ENCODE assay signal across 1 cellular context in the genomic region with DNA sequence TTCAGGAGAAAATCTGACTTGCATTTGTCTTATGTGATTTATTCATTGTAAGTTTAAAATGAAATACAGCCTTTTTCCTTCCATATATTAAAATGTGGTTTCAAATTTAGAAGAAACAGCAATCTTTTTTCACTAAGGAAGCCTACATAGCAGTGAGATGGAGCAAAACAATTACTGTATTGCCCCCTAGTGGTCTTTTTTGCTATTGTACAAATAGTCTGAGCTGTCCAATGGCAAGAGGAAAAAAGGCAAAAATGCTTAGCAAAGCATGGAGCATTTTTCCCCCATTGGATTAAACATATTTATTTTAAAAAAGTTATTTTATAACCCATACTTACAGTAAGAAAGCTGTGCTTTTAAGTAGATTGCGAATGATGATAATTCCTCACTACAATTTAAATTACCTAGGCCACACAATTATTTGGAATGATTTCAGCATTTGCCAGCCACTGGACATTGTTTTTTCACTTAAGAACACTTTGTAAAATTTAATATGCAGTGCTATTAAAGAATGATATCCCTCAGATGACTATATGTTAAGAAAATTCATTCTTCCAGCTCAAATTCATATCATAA.
TF ChIP-seq lines count a peak whose summit lies in the region.

No MANE protein-coding gene starts in this region.

TF ChIP-seq in K562, 482 proteins besides CTCF, POLR2A, EP300 and RAD21 (continued from another document):
- TF ChIP-seq, protein P1, sequence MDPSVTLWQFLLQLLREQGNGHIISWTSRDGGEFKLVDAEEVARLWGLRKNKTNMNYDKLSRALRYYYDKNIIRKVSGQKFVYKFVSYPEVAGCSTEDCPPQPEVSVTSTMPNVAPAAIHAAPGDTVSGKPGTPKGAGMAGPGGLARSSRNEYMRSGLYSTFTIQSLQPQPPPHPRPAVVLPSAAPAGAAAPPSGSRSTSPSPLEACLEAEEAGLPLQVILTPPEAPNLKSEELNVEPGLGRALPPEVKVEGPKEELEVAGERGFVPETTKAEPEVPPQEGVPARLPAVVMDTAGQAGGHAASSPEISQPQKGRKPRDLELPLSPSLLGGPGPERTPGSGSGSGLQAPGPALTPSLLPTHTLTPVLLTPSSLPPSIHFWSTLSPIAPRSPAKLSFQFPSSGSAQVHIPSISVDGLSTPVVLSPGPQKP (CRISPR knock-in tag; IDR thresholded peaks at IDR 0.05), result no peak
- peak; percentile 86 for TF ChIP-seq ZNF24 (IDR thresholded peaks at IDR 0.05)
- TF ChIP-seq ARNT (IDR thresholded peaks at IDR 0.05), result 0 out of 4 replicates have a peak, but pooled peaks of 1 of the 2 experiments have one; percentile 44
- TF ChIP-seq, protein P2, sequence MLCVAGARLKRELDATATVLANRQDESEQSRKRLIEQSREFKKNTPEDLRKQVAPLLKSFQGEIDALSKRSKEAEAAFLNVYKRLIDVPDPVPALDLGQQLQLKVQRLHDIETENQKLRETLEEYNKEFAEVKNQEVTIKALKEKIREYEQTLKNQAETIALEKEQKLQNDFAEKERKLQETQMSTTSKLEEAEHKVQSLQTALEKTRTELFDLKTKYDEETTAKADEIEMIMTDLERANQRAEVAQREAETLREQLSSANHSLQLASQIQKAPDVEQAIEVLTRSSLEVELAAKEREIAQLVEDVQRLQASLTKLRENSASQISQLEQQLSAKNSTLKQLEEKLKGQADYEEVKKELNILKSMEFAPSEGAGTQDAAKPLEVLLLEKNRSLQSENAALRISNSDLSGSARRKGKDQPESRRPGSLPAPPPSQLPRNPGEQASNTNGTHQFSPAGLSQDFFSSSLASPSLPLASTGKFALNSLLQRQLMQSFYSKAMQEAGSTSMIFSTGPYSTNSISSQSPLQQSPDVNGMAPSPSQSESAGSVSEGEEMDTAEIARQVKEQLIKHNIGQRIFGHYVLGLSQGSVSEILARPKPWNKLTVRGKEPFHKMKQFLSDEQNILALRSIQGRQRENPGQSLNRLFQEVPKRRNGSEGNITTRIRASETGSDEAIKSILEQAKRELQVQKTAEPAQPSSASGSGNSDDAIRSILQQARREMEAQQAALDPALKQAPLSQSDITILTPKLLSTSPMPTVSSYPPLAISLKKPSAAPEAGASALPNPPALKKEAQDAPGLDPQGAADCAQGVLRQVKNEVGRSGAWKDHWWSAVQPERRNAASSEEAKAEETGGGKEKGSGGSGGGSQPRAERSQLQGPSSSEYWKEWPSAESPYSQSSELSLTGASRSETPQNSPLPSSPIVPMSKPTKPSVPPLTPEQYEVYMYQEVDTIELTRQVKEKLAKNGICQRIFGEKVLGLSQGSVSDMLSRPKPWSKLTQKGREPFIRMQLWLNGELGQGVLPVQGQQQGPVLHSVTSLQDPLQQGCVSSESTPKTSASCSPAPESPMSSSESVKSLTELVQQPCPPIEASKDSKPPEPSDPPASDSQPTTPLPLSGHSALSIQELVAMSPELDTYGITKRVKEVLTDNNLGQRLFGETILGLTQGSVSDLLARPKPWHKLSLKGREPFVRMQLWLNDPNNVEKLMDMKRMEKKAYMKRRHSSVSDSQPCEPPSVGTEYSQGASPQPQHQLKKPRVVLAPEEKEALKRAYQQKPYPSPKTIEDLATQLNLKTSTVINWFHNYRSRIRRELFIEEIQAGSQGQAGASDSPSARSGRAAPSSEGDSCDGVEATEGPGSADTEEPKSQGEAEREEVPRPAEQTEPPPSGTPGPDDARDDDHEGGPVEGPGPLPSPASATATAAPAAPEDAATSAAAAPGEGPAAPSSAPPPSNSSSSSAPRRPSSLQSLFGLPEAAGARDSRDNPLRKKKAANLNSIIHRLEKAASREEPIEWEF (CRISPR knock-in tag; IDR thresholded peaks at IDR 0.05), result 0 out of 2 replicates have a peak, but pooled peaks have one; percentile 58
- 0 out of 4 replicates have a peak, but pooled peaks of 1 of the 2 experiments have one; percentile 57 for TF ChIP-seq TBL1XR1 (IDR thresholded peaks at IDR 0.05; ENCODE audit: low read length in 2 of 2)
- TF ChIP-seq, protein P3, sequence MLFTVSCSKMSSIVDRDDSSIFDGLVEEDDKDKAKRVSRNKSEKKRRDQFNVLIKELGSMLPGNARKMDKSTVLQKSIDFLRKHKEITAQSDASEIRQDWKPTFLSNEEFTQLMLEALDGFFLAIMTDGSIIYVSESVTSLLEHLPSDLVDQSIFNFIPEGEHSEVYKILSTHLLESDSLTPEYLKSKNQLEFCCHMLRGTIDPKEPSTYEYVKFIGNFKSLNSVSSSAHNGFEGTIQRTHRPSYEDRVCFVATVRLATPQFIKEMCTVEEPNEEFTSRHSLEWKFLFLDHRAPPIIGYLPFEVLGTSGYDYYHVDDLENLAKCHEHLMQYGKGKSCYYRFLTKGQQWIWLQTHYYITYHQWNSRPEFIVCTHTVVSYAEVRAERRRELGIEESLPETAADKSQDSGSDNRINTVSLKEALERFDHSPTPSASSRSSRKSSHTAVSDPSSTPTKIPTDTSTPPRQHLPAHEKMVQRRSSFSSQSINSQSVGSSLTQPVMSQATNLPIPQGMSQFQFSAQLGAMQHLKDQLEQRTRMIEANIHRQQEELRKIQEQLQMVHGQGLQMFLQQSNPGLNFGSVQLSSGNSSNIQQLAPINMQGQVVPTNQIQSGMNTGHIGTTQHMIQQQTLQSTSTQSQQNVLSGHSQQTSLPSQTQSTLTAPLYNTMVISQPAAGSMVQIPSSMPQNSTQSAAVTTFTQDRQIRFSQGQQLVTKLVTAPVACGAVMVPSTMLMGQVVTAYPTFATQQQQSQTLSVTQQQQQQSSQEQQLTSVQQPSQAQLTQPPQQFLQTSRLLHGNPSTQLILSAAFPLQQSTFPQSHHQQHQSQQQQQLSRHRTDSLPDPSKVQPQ (CRISPR knock-in tag; IDR thresholded peaks at IDR 0.05; ENCODE audit: borderline replicate concordance), result no peak
- TF ChIP-seq, protein P4, sequence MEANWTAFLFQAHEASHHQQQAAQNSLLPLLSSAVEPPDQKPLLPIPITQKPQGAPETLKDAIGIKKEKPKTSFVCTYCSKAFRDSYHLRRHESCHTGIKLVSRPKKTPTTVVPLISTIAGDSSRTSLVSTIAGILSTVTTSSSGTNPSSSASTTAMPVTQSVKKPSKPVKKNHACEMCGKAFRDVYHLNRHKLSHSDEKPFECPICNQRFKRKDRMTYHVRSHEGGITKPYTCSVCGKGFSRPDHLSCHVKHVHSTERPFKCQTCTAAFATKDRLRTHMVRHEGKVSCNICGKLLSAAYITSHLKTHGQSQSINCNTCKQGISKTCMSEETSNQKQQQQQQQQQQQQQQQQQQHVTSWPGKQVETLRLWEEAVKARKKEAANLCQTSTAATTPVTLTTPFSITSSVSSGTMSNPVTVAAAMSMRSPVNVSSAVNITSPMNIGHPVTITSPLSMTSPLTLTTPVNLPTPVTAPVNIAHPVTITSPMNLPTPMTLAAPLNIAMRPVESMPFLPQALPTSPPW (CRISPR knock-in tag; IDR thresholded peaks at IDR 0.05), result no peak
- peak; percentile 60; the same call in 1 of the 2 replicates for TF ChIP-seq POLR2H (tag; IDR thresholded peaks at IDR 0.05; ENCODE audit: low read depth)
- TF ChIP-seq HIVEP1 (CRISPR knock-in tag; IDR thresholded peaks at IDR 0.05), result no peak
- TF ChIP-seq PRPF4 (IDR thresholded peaks at IDR 0.05; ENCODE audit: insufficient read depth, low read depth, low read length, poor library complexity, severe bottlenecking), result peak; percentile 0
- TF ChIP-seq MEF2D (tag; conservative IDR thresholded peaks at IDR 0.05; ENCODE audit: low read depth), result no peak
- TF ChIP-seq GTF2E2 (tag; IDR thresholded peaks at IDR 0.05), result 0 out of 2 replicates have a peak, but pooled peaks have one; percentile 52
- peak; percentile 78 for TF ChIP-seq MAFK (IDR thresholded peaks at IDR 0.05; ENCODE audit: low read length)
- TF ChIP-seq MAFF (IDR thresholded peaks at IDR 0.05; ENCODE audit: low read length), result peak; percentile 57; the same call in 1 of the 2 replicates
- TF ChIP-seq, protein P5, sequence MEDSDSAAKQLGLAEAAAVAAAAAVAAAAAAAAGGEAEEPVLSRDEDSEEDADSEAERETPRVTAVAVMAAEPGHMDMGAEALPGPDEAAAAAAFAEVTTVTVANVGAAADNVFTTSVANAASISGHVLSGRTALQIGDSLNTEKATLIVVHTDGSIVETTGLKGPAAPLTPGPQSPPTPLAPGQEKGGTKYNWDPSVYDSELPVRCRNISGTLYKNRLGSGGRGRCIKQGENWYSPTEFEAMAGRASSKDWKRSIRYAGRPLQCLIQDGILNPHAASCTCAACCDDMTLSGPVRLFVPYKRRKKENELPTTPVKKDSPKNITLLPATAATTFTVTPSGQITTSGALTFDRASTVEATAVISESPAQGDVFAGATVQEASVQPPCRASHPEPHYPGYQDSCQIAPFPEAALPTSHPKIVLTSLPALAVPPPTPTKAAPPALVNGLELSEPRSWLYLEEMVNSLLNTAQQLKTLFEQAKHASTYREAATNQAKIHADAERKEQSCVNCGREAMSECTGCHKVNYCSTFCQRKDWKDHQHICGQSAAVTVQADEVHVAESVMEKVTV (CRISPR knock-in tag; IDR thresholded peaks at IDR 0.05), result peak; percentile 56; the same call in 1 of the 2 replicates
- peak; percentile 51 for TF ChIP-seq C11orf30 (IDR thresholded peaks at IDR 0.05; ENCODE audit: low read depth)
- TF ChIP-seq, protein P6, sequence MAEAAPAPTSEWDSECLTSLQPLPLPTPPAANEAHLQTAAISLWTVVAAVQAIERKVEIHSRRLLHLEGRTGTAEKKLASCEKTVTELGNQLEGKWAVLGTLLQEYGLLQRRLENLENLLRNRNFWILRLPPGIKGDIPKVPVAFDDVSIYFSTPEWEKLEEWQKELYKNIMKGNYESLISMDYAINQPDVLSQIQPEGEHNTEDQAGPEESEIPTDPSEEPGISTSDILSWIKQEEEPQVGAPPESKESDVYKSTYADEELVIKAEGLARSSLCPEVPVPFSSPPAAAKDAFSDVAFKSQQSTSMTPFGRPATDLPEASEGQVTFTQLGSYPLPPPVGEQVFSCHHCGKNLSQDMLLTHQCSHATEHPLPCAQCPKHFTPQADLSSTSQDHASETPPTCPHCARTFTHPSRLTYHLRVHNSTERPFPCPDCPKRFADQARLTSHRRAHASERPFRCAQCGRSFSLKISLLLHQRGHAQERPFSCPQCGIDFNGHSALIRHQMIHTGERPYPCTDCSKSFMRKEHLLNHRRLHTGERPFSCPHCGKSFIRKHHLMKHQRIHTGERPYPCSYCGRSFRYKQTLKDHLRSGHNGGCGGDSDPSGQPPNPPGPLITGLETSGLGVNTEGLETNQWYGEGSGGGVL (CRISPR knock-in tag; IDR thresholded peaks at IDR 0.05), result no peak
- TF ChIP-seq EP400 (IDR thresholded peaks at IDR 0.05), result peak; percentile 23; the same call in 1 of the 2 replicates
- peak; percentile 36; the same call in 1 of the 2 replicates for TF ChIP-seq GATAD2B (IDR thresholded peaks at IDR 0.05; ENCODE audit: borderline replicate concordance)
- TF ChIP-seq L3MBTL2 (IDR thresholded peaks at IDR 0.05), result no peak
- 0 out of 2 replicates have a peak, but pooled peaks have one; percentile 17 for TF ChIP-seq JUND (IDR thresholded peaks at IDR 0.05; ENCODE audit: borderline replicate concordance, low read depth, low read length)
- TF ChIP-seq JUND (tag; IDR thresholded peaks at IDR 0.05; ENCODE audit: borderline replicate concordance, low read depth, low read length), result no peak
- peak; percentile 45; the same call in 1 of the 2 replicates for TF ChIP-seq ZZZ3 (IDR thresholded peaks at IDR 0.05)
- TF ChIP-seq PHF20 (IDR thresholded peaks at IDR 0.05; ENCODE audit: partially characterized antibody), result no peak
